Comparison of ENCODE assay signal across 1 cellular context in the genomic region with DNA sequence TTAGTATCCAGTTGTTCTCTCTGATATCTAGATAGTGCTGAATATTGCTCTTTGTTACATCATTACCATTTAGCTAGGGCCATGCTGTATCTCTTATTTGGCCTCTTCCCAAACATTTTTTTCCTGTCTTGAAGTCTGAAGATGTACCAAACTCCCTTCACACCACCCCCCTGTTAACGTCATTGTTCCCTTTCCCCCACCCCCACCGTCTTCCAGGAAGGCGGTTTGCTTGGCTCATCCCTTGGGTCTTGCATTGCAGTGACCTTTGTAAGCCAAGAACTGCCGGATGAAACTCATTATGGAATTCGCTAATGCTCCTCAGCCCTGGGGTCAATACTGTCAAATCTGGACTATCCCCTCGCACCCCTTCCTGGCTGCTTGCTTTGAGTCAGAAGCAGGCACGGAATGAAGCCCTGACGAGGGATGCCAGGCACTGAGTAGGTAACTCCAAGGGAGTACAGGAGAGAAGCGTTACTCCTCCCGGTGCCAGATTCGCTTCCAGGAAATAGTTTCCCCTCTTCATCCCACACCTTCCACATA.
TF ChIP-seq lines count a peak whose summit lies in the region.

No MANE protein-coding gene starts in this region.

TF ChIP-seq in A549, 52 proteins besides CTCF, POLR2A, EP300 and RAD21 (continued from another document):
- TF ChIP-seq KDM5A (IDR thresholded peaks at IDR 0.05) (no peak), CHD2 (IDR thresholded peaks at IDR 0.05; ENCODE audit: low read length, partially characterized antibody) (no peak)
